In the genomic region with DNA sequence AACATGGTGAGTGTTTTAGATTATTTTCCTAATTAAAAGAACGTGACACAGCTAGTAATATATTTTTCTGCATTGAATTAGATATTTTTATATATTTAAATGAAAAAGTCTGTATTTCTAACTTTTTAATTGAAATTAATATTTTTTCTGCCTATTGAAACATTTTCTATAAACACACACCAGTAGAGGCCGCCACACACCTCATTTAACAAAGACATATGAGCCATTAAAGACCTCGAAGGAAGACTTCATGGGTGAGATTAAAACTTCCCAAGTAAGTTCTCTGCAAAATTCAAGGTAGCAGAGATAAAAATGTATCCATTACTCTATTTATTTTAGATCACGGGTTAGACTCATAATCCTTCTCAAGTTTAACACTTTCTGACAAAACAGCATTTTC, we compare ENCODE assay signal across 12 cellular contexts. TPM values are rescaled to one million over a fixed set of nuclear protein-coding genes. Genes with fewer than 3 reads are reported as not detected.
A peak's percentile ranks its signal among the peaks of the same experiment; 100 is the strongest.
DNase-seq lines count a peak whose midpoint lies in the region; ATAC-seq, FAIRE-seq and TF ChIP-seq lines count a peak whose summit lies in the region.
"Had no signal": no experiment of that assay in that cellular context is flagged by ENCODE, and none has a peak within 500 bp of the region (broad histone marks: within the 10 kb centered on the region; RNA-seq: fewer than 3 reads in every experiment).

No MANE protein-coding gene starts in this region.

- H3K27me3 ChIP-seq in GM23248 (replicated peaks; ENCODE audit: insufficient read depth) = no peaks in the 10 kb centered on the region
- H3K27me3 ChIP-seq: ascending aorta, SJSA1 had no signal

- WGBS in A549 (ENCODE audit: missing lambda C conversion rate) = 0% methylated on average over 4 of the region's 4 CpGs
- 3 to 4% methylated on average over 4 of the region's 4 CpGs for WGBS in GM23248 (ENCODE audit: low coverage in 1 of 2, low lambda C conversion rate in 2 of 2, missing lambda C conversion rate in 2 of 2), 2 experiments

- CTCF ChIA-PET in A549 (lab: Yijun Ruan, JAX) = interaction anchor here (0.6 kb wide), 1 partner anchor 1508 kb away, joined by 3 read pairs; no protein-coding TSS in a partner anchor

- H3K9ac ChIP-seq in GM23248 = no peak overlapping the region
- no peak overlapping the region for H3K9ac ChIP-seq in SK-N-MC (ENCODE audit: insufficient read length)

- no peak for ATAC-seq in A549
- no peak for ATAC-seq in HG02973 (IDR thresholded peaks at IDR 0.05; ENCODE audit: unreplicated experiment)
- ATAC-seq in HG03108 (IDR thresholded peaks at IDR 0.05; ENCODE audit: unreplicated experiment) = no peak

- in situ Hi-C loops in GM23248 (cut with MboI) = no loop called here

- POLR2A ChIA-PET in A549 (lab: Yijun Ruan, JAX) = no interaction called here

- no peaks in the 10 kb centered on the region for H3K79me2 ChIP-seq in GM23248 (ENCODE audit: insufficient read depth)

- no peak for TF ChIP-seq EP300 in A549 (IDR thresholded peaks at IDR 0.05)

- H3K4me3 ChIP-seq in A549 = no peak overlapping the region
- no peak overlapping the region for H3K4me3 ChIP-seq in GM23248
- H3K4me3 ChIP-seq in SK-N-MC = no peak overlapping the region
- H3K4me3 ChIP-seq: ascending aorta, SJSA1 had no signal

- no peak overlapping the region for H3K27ac ChIP-seq in A549
- no peak overlapping the region for H3K27ac ChIP-seq in GM23248
- H3K27ac ChIP-seq in SK-N-MC = no peak overlapping the region
- H3K27ac ChIP-seq: ascending aorta, neutrophil, SJSA1 had no signal

- H3K4me1 ChIP-seq in A549 (no peaks in the 10 kb centered on the region), GM23248 (ENCODE audit: insufficient read depth) (no peaks in the 10 kb centered on the region)
- H3K4me1 ChIP-seq: ascending aorta, SJSA1 had no signal

- no peak overlapping the region for H2AFZ ChIP-seq in GM23248

- DNase-seq in A549 (ENCODE audit: low read depth in 1 of 2, low spot score in 1 of 2) (peak in 1 of 2 experiments; percentile 17), GM23248 (peak; percentile 27), SK-N-MC (ENCODE audit: low read depth, low spot score) (peak; percentile 8), inferior parietal cortex (ENCODE audit: extremely low spot score) (peak; percentile 56), GOT3 (lab: John Stamatoyannopoulos, UW) (no peak), germinal center (ENCODE audit: low spot score) (no peak)
- DNase-seq: DMS79 had no signal

- TF ChIP-seq POLR2A in A549 (IDR thresholded peaks at IDR 0.05; ENCODE audit: low read length) = no peak

- H3K4me2 ChIP-seq in A549 = no peak overlapping the region
- no peak overlapping the region for H3K4me2 ChIP-seq in GM23248 (ENCODE audit: unreplicated experiment)

- no peaks in the 10 kb centered on the region for H3F3A ChIP-seq in GM23248 (ENCODE audit: insufficient read depth)

- TF ChIP-seq RAD21 in A549 (conservative IDR thresholded peaks at IDR 0.05 in 1 of 2, IDR thresholded peaks at IDR 0.05 in 1 of 2) = peak; percentile 21 to 38; a peak in 2 of 5 replicates

- no peak for FAIRE-seq in A549 (lab: Jason Lieb, UNC)

- TF ChIP-seq CTCF in A549 (IDR thresholded peaks at IDR 0.05) = peak; percentile 26; the same call in 2 of the 3 replicates

- no peaks in the 10 kb centered on the region for H3K9me2 ChIP-seq in GM23248 (ENCODE audit: insufficient read depth)

- H3K9me3 ChIP-seq in A549 (no peaks in the 10 kb centered on the region), GM23248 (ENCODE audit: low read depth) (no peaks in the 10 kb centered on the region), SK-N-MC (ENCODE audit: low read depth, low read length) (no peaks in the 10 kb centered on the region)
- H3K9me3 ChIP-seq: ascending aorta, neutrophil, SJSA1 had no signal

- H3K36me3 ChIP-seq in GM23248 (ENCODE audit: low read depth) (no peaks in the 10 kb centered on the region), SK-N-MC (ENCODE audit: insufficient read depth, low read length) (no peaks in the 10 kb centered on the region)
- H3K36me3 ChIP-seq: ascending aorta, neutrophil, SJSA1 had no signal

- H4K20me1 ChIP-seq in GM23248 (ENCODE audit: insufficient read depth) = no peaks in the 10 kb centered on the region

TF ChIP-seq in A549, 52 proteins besides CTCF, POLR2A, EP300 and RAD21:
- TF ChIP-seq NPAS2 (CRISPR knock-in tag; IDR thresholded peaks at IDR 0.05; ENCODE audit: borderline replicate concordance) (no peak), CHD4 (IDR thresholded peaks at IDR 0.05; ENCODE audit: borderline replicate concordance) (no peak), CBX2 (IDR thresholded peaks at IDR 0.05; ENCODE audit: borderline replicate concordance, low read depth) (no peak), ATOH8 (CRISPR knock-in tag; IDR thresholded peaks at IDR 0.05; ENCODE audit: low read depth) (no peak), BHLHE40 (IDR thresholded peaks at IDR 0.05; ENCODE audit: low read depth, low read length) (no peak), MAX (IDR thresholded peaks at IDR 0.05) (no peak), HEYL (CRISPR knock-in tag; IDR thresholded peaks at IDR 0.05) (no peak)

RNA-seq across cellular contexts. Expression of gene SLITRK2, which starts 8.3 kb away (rescaled TPM):
- polyA plus RNA-seq in A549 (2011; rRNA removed) (not detected in 2 replicates), A549 (2017; fragmentation: RNase III; extraction: RNeasy Plus Mini Kit Qiagen cat#74134 plus additional on column Dnase treatment) (not detected in 3 replicates), GM23248 (2016; fragmentation: Nextera tagmentation; extraction: Ambion mirVana) (not detected in 2 replicates)
- polyA plus RNA-seq in A549 (2012; cell fraction: cytosol; rRNA removed) = not detected in 2 replicates
- not detected in 2 replicates for polyA plus RNA-seq in A549 (2012; cell fraction: nucleus; rRNA removed)
- polyA minus RNA-seq in A549 (2011; rRNA and poly(A)+ RNA removed) = not detected in 2 replicates
- total RNA-seq in GM23248 (2014; rRNA removed; shearing (Covaris generic)) = not detected in 2 replicates
- total RNA-seq: ascending aorta, SJSA1 had no signal

Comparison
In these comparisons a context has a peak if more than half of its experiments do, and no peak if none do; other contexts are left out.
1. DNase-seq: peak in GM23248 (single experiment), SK-N-MC (single experiment) and inferior parietal cortex (single experiment); none in GOT3 (single experiment) and germinal center (single experiment).